Comparison of ENCODE assay signal across 17 cellular contexts in the genomic region with DNA sequence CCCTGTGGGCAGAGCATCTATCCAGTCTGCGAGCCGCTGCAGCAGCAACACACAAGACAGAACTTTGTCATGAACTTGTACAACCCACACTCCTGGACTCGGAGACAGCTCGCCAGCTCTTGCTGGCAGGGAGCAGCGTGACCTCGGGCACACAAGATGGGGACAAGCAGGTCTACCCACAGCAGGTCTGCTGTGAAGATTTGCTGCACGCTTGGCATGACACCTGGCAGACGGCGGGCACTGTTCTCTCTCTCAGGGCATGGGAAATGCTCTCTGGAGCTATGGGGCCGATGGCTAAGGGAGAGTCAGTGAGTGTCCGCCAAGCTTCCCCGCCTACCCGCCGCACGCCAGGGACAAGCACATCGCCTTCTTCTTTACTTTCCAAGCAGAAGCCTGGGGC.
A peak's percentile ranks its signal among the peaks of the same experiment; 100 is the strongest.
DNase-seq lines count a peak whose midpoint lies in the region; ATAC-seq and TF ChIP-seq lines count a peak whose summit lies in the region.
"Had no signal": no experiment of that assay in that cellular context is flagged by ENCODE, and none has a peak within 500 bp of the region (broad histone marks: within the 10 kb centered on the region; RNA-seq: fewer than 3 reads in every experiment).

No MANE protein-coding gene starts in this region.

- H3K9me3 Mint-ChIP-seq in activated naive CD4-positive, alpha-beta T cell treated with anti-CD3 and anti-CD28 coated beads for 36 hours, result no peaks in the 10 kb centered on the region
- H3K9me3 Mint-ChIP-seq in chondrocyte (ENCODE audit: low read depth) (no peaks in the 10 kb centered on the region), H9 (no peaks in the 10 kb centered on the region)
- H3K9me3 Mint-ChIP-seq: activated naive CD4-positive, alpha-beta T cell treated with anti-CD3 and anti-CD28 coated beads, Interleukin-2, amount 50 U/mL, for 72 hours; central memory CD8-positive, alpha-beta T cell had no signal

- H3K4me1 Mint-ChIP-seq in activated naive CD4-positive, alpha-beta T cell treated with anti-CD3 and anti-CD28 coated beads for 36 hours (ENCODE audit: low read depth), result peaks cover 43% of the 10 kb centered on the region
- H3K4me1 Mint-ChIP-seq in chondrocyte (ENCODE audit: low read depth), result peaks cover 7% of the 10 kb centered on the region
- peaks cover 24 to 40% of the 10 kb centered on the region in 2 experiments for H3K4me1 Mint-ChIP-seq in H9

- H2BK12ac ChIP-seq in H9 (ENCODE audit: insufficient read length, low read depth, low read length), result no peak overlapping the region

- H3K27me3 ChIP-seq in muscle layer of colon (ENCODE audit: control insufficient read depth in 1 of 2, insufficient read depth in 2 of 2, low read length in 2 of 2) (no peaks in the 10 kb centered on the region), upper lobe of left lung (no peaks in the 10 kb centered on the region), H9 (ENCODE audit: insufficient read depth, low read length) (no peaks in the 10 kb centered on the region)
- H3K27me3 ChIP-seq: pancreas had no signal

- no peak overlapping the region for H2BK5ac ChIP-seq in H9 (ENCODE audit: insufficient read length, low read length)

- 95 to 96% methylated on average over 7 to 14 of the region's 16 CpGs for WGBS in upper lobe of left lung, 2 donors
- whole genome bisulfite sequencing in H9 (ENCODE audit: extremely low coverage, insufficient read length, low lambda C conversion rate), result no CpG with 5 or more reads among the region's 16 CpGs

- no peak overlapping the region for H3K18ac ChIP-seq in H9 (ENCODE audit: insufficient read length, low read depth, low read length)

- H3K14ac ChIP-seq in H9 (ENCODE audit: insufficient read depth, low read length), result no peak overlapping the region

- no peaks in the 10 kb centered on the region for H3K79me1 ChIP-seq in H9 (ENCODE audit: insufficient read depth, low read depth, low read length, poor library complexity, severe bottlenecking)

- no peak overlapping the region for H3T11ph ChIP-seq in H9 (ENCODE audit: low read length)

- H3K4ac ChIP-seq in H9 (ENCODE audit: low read depth, low read length), result no peak overlapping the region

- no peak overlapping the region for H4K91ac ChIP-seq in H9 (ENCODE audit: insufficient read length, low read depth, low read length)

- H3K4me1 ChIP-seq in muscle layer of colon (ENCODE audit: insufficient read depth, low read length) (peaks cover 55% of the 10 kb centered on the region), upper lobe of left lung (peaks cover 8 to 19% (median 12%) of the 10 kb centered on the region in 4 donors), H9 (ENCODE audit: insufficient read depth, low read length) (no peaks in the 10 kb centered on the region)
- H3K4me1 ChIP-seq: pancreas had no signal

- H3K23ac ChIP-seq in H9 (ENCODE audit: insufficient read length, low read depth, low read length), result no peak overlapping the region

- peaks cover 49% of the 10 kb centered on the region for H3K36me3 ChIP-seq in muscle layer of colon (ENCODE audit: insufficient read depth, low read length)
- peaks cover 7 to 83% (median 56%) of the 10 kb centered on the region in 4 donors for H3K36me3 ChIP-seq in upper lobe of left lung

- peak; percentile 3 for DNase-seq in activated naive CD4-positive, alpha-beta T cell treated with anti-CD3 and anti-CD28 coated beads for 36 hours
- no peak for DNase-seq in activated naive CD4-positive, alpha-beta T cell treated with anti-CD3 and anti-CD28 coated beads, Interleukin-2, amount 50 U/mL, for 16 hours
- peak; percentile 62 for DNase-seq in chondrocyte (ENCODE audit: low spot score)
- peak; percentile 16 to 67 for DNase-seq in upper lobe of left lung
- DNase-seq in T-helper 2 cell, result no peak
- DNase-seq in stimulated activated naive CD4-positive, alpha-beta T cell treated with Interleukin-2 at 50 U/mL for 16 hours (lab: John Stamatoyannopoulos, UW), result no peak
- no peak for DNase-seq in H9
- DNase-seq: activated CD8-positive, alpha-beta T cell treated with anti-CD3 and anti-CD28 coated beads, Interleukin-2, amount 10 ng/mL, durations not matched to agents 7 days and 5 days; NCI-H1436 treated with DMSO at 0.1 percent for 48 hours; NCI-H226; SHP77 treated with DMSO at 0.1 percent for 48 hours; T-helper 9 cell had no signal

- no peak overlapping the region for H3K4me3 ChIP-seq in muscle layer of colon (ENCODE audit: low read depth in 1 of 2, low read length in 2 of 2)
- H3K4me3 ChIP-seq in upper lobe of left lung, result no peak overlapping the region
- H3K4me3 ChIP-seq: pancreas had no signal

- no peak overlapping the region for H2AK5ac ChIP-seq in H9 (ENCODE audit: insufficient read length, low read length)

- TF ChIP-seq EP300 in upper lobe of left lung (IDR thresholded peaks at IDR 0.05), result no peak

- H2BK120ac ChIP-seq in H9 (ENCODE audit: low read depth, low read length, poor library complexity, severe bottlenecking), result no peak overlapping the region

- H3K27ac Mint-ChIP-seq in activated naive CD4-positive, alpha-beta T cell treated with anti-CD3 and anti-CD28 coated beads for 36 hours, result no peak overlapping the region
- H3K27ac Mint-ChIP-seq in chondrocyte (ENCODE audit: unreplicated experiment) (no peak overlapping the region), H9 (no peak overlapping the region; a peak in 1 of 7 replicates)
- H3K27ac Mint-ChIP-seq: activated CD8-positive, alpha-beta T cell treated with anti-CD3 and anti-CD28 coated beads, Interleukin-2, amount 10 ng/mL, durations not matched to agents 7 days and 5 days had no signal

- H2AFZ ChIP-seq in H9 (ENCODE audit: low read length), result no peak overlapping the region

- no peak for TF ChIP-seq POLR2A in upper lobe of left lung (IDR thresholded peaks at IDR 0.05)

- ATAC-seq in upper lobe of left lung (ENCODE audit: low FRiP score in 2 of 2), result no peak
- ATAC-seq: activated CD8-positive, alpha-beta T cell treated with anti-CD3 and anti-CD28 coated beads, Interleukin-2, amount 10 ng/mL, durations not matched to agents 7 days and 5 days; activated naive CD4-positive, alpha-beta T cell treated with anti-CD3 and anti-CD28 coated beads, Interleukin-2, amount 50 U/mL, for 72 hours; pancreas had no signal

- peaks cover 30% of the 10 kb centered on the region for H3K36me3 Mint-ChIP-seq in activated naive CD4-positive, alpha-beta T cell treated with anti-CD3 and anti-CD28 coated beads for 36 hours (ENCODE audit: low read depth)
- H3K36me3 Mint-ChIP-seq in chondrocyte (ENCODE audit: low read depth) (peaks cover 7% of the 10 kb centered on the region), H9 (ENCODE audit: insufficient read depth in 1 of 3, low read depth in 3 of 3) (peaks cover 0 to 5% (median 4%) of the 10 kb centered on the region in 3 experiments; a peak in 3 of 7 replicates)

- H3K4me2 ChIP-seq in H9 (ENCODE audit: insufficient read depth, insufficient read length, low read length), result no peak overlapping the region
- H3K4me2 ChIP-seq: KMS-11 had no signal

- no peak overlapping the region for H2BK15ac ChIP-seq in H9 (ENCODE audit: low read depth, low read length)

- H3K4me3 Mint-ChIP-seq in activated naive CD4-positive, alpha-beta T cell treated with anti-CD3 and anti-CD28 coated beads for 36 hours, result no peak overlapping the region
- H3K4me3 Mint-ChIP-seq in chondrocyte (ENCODE audit: unreplicated experiment) (no peak overlapping the region), H9 (no peak overlapping the region)
- H3K4me3 Mint-ChIP-seq: activated CD8-positive, alpha-beta T cell treated with anti-CD3 and anti-CD28 coated beads, Interleukin-2, amount 10 ng/mL, durations not matched to agents 7 days and 5 days; central memory CD8-positive, alpha-beta T cell had no signal

- no peak for TF ChIP-seq CTCF in chondrocyte (IDR thresholded peaks at IDR 0.05)
- no peak for TF ChIP-seq CTCF in upper lobe of left lung (IDR thresholded peaks at IDR 0.05)
- no peak for TF ChIP-seq CTCF in H9 (conservative IDR thresholded peaks at IDR 0.05)

- no peaks in the 10 kb centered on the region for H3K27me3 Mint-ChIP-seq in activated naive CD4-positive, alpha-beta T cell treated with anti-CD3 and anti-CD28 coated beads for 36 hours (ENCODE audit: low read depth)
- H3K27me3 Mint-ChIP-seq in chondrocyte (ENCODE audit: low read depth) (no peaks in the 10 kb centered on the region), H9 (ENCODE audit: low read depth) (no peaks in the 10 kb centered on the region)
- H3K27me3 Mint-ChIP-seq: central memory CD8-positive, alpha-beta T cell had no signal

- intact Hi-C loops in activated naive CD4-positive, alpha-beta T cell treated with anti-CD3 and anti-CD28 coated beads for 36 hours (cut with micrococcal nuclease), result no loop called here

- CTCF ChIA-PET in activated naive CD4-positive, alpha-beta T cell treated with anti-CD3 and anti-CD28 coated beads for 36 hours (lab: Charles Lee), result interaction anchor here (1.0 to 1.5 kb wide), 3 partner anchors 24 to 190 kb away, joined by 4 to 6 read pairs (median 5); no protein-coding TSS in a partner anchor

- H4K5ac ChIP-seq in H9 (ENCODE audit: insufficient read length, low read depth, low read length), result no peak overlapping the region

- H3K27ac ChIP-seq in muscle layer of colon (ENCODE audit: low read depth, low read length), result peak overlapping the region; percentile 47
- H3K27ac ChIP-seq in upper lobe of left lung, result peak overlapping the region in 1 of 4 donors; percentile 31
- no peak overlapping the region for H3K27ac ChIP-seq in H9 (ENCODE audit: insufficient read length, low read depth, low read length)
- H3K27ac ChIP-seq: KMS-11, pancreas had no signal

- H3K9me3 ChIP-seq in muscle layer of colon (ENCODE audit: low read length) (no peaks in the 10 kb centered on the region), upper lobe of left lung (no peaks in the 10 kb centered on the region), H9 (ENCODE audit: control insufficient read depth, low read depth, low read length) (no peaks in the 10 kb centered on the region)
- H3K9me3 ChIP-seq: pancreas had no signal

- H4K20me1 ChIP-seq in H9 (ENCODE audit: control insufficient read depth, insufficient read depth, insufficient read length), result no peaks in the 10 kb centered on the region

- no peak overlapping the region for H3K56ac ChIP-seq in H9 (ENCODE audit: insufficient read length, low read depth, low read length)

- no peak overlapping the region for H2BK20ac ChIP-seq in H9 (ENCODE audit: low read depth, low read length, poor library complexity, severe bottlenecking)

- H4K8ac ChIP-seq in H9 (replicated peaks; ENCODE audit: insufficient read length, low read depth, low read length), result no peak overlapping the region

- no peaks in the 10 kb centered on the region for H3K79me2 ChIP-seq in H9 (ENCODE audit: insufficient read depth, low read length)

- H3K23me2 ChIP-seq in H9 (ENCODE audit: insufficient read length, low read depth, low read length, poor library complexity, severe bottlenecking), result no peaks in the 10 kb centered on the region

- H3K9ac ChIP-seq in muscle layer of colon (ENCODE audit: low read length) (no peak overlapping the region), H9 (ENCODE audit: extremely low read depth, insufficient read length, low read length) (no peak overlapping the region)
- H3K9ac ChIP-seq: KMS-11 had no signal

Comparison
In these comparisons a context has a peak if more than half of its experiments do, and no peak if none do; other contexts are left out.
1. DNase-seq: peak in activated naive CD4-positive, alpha-beta T cell treated with anti-CD3 and anti-CD28 coated beads for 36 hours (single experiment), chondrocyte (single experiment) and upper lobe of left lung (2 of 2); none in activated naive CD4-positive, alpha-beta T cell treated with anti-CD3 and anti-CD28 coated beads, Interleukin-2, amount 50 U/mL, for 16 hours (single experiment), T-helper 2 cell (0 of 5), stimulated activated naive CD4-positive, alpha-beta T cell treated with Interleukin-2 at 50 U/mL for 16 hours (single experiment) and H9 (single experiment).